ENCODE assay signal across 30 cellular contexts in the genomic region with DNA sequence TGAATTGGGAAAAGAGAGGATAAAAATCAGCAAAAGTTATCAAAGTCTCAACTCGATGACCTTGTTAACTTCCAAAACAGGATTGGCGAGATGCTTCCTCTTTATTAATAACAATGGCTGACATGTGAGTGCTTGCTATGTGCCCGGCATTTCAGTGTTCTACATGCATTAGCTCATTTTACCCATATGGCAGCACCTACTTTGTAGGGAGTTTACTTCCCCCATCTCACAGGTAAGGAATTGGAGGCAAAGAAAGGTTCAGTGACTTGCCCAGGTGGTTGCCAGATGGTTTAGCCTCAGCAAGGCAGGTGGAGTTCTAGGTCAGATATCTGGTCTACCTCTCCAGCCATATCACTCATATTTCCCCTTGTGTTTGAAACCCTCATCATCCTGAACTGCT. TPM values are rescaled to one million over a fixed set of nuclear protein-coding genes. Genes with fewer than 3 reads are reported as not detected.
"Had no signal": no experiment of that assay in that cellular context is flagged by ENCODE, and none has a peak within 500 bp of the region (broad histone marks: within the 10 kb centered on the region; RNA-seq: fewer than 3 reads in every experiment).

No MANE protein-coding gene starts in this region.

- H3K36me3 ChIP-seq: Peyer's patch, SJSA1 had no signal

- FAIRE-seq: TTC549 had no signal

- H3K4me1 ChIP-seq: Peyer's patch, SJSA1 had no signal

- H3K36me3 Mint-ChIP-seq: activated naive CD4-positive, alpha-beta T cell treated with anti-CD3 and anti-CD28 coated beads, Interleukin-2, amount 50 U/mL, for 72 hours; brain had no signal

- H3K9me3 ChIP-seq: Peyer's patch, SJSA1, SK-N-SH had no signal

- H3K27me3 ChIP-seq: Peyer's patch had no signal

- H3K4me1 Mint-ChIP-seq: activated CD4-positive, alpha-beta T cell treated with anti-CD3 and anti-CD28 coated beads, Interleukin-2, amount 10 ng/mL, durations not matched to agents 24 days and 14 days; brain had no signal

- H3K4me3 Mint-ChIP-seq: activated CD4-positive, alpha-beta T cell treated with anti-CD3 and anti-CD28 coated beads, Interleukin-2, amount 10 ng/mL, durations not matched to agents 24 days and 14 days; activated CD8-positive, alpha-beta T cell treated with anti-CD3 and anti-CD28 coated beads, Interleukin-2, amount 10 ng/mL, durations not matched to agents 7 days and 5 days; activated naive CD4-positive, alpha-beta T cell treated with anti-CD3 and anti-CD28 coated beads for 36 hours; activated T-cell treated with anti-CD3 and anti-CD28 coated beads, Interleukin-2, amount 50 U/mL, for 24 hours; brain; T-helper 1 cell treated with Interleukin-12 subunit alpha and Interleukin-12 subunit beta and Interleukin-4 antibody, amounts not matched to agents 30 μg/mL and 1 μg/mL, for 36 hours; T-helper 2 cell treated with Interferon-gamma antibody and Interleukin-4, amounts not matched to agents 5 μg/mL and 100 μg/mL, for 36 hours had no signal

- DNase-seq: activated CD4-positive, alpha-beta T cell treated with anti-CD3 and anti-CD28 coated beads, Interleukin-2, amount 10 ng/mL, durations not matched to agents 24 days and 14 days; activated CD4-positive, alpha-beta T cell treated with anti-CD3 and anti-CD28 coated beads, Interleukin-2, amount 50 U/mL, for 4 hours; activated CD8-positive, alpha-beta T cell treated with anti-CD3 and anti-CD28 coated beads, Interleukin-2, amount 10 ng/mL, durations not matched to agents 7 days and 5 days; activated gamma-delta T cell treated with Interleukin-2 at 50 U/mL for 16 hours; activated naive CD4-positive, alpha-beta T cell treated with anti-CD3 and anti-CD28 coated beads for 36 hours; activated T-cell treated with anti-CD3 and anti-CD28 coated beads, Interleukin-2, amount 50 U/mL, for 24 hours; anterior cingulate cortex; NCI-H1092 treated with DMSO at 0.1 percent for 48 hours; NCI-H1417; NCI-H146; NCI-H187; NCI-H2029 treated with DMSO at 0.1 percent for 48 hours; NCI-H2107; NCI-H446; NCI-H510A treated with DMSO at 0.1 percent for 48 hours; NCI-H69; NCI-H82; NK-92 treated with Interleukin-12 subunit alpha and Interleukin-12 subunit beta, amount 100 ng/mL, for 24 hours; PC-3; RPMI8226; SHP77 treated with DMSO at 0.1 percent for 48 hours; SK-N-SH had no signal

- H3K9ac ChIP-seq: KMS-11, SK-N-SH had no signal

- H3K4me3 ChIP-seq: Peyer's patch, SJSA1 had no signal

- H3K9me3 Mint-ChIP-seq: activated CD4-positive, alpha-beta T cell treated with anti-CD3 and anti-CD28 coated beads, Interleukin-2, amount 10 ng/mL, durations not matched to agents 24 days and 14 days; activated naive CD4-positive, alpha-beta T cell treated with anti-CD3 and anti-CD28 coated beads for 36 hours; activated naive CD4-positive, alpha-beta T cell treated with anti-CD3 and anti-CD28 coated beads, Interleukin-2, amount 50 U/mL, for 72 hours; activated T-cell treated with anti-CD3 and anti-CD28 coated beads, Interleukin-2, amount 50 U/mL, for 24 hours; brain; T-helper 1 cell treated with Interleukin-12 subunit alpha and Interleukin-12 subunit beta and Interleukin-4 antibody, amounts not matched to agents 30 μg/mL and 1 μg/mL, for 36 hours; T-helper 2 cell treated with Interferon-gamma antibody and Interleukin-4, amounts not matched to agents 5 μg/mL and 100 μg/mL, for 36 hours had no signal

- H3K4me2 ChIP-seq: KMS-11, SK-N-SH had no signal

- H3K27ac Mint-ChIP-seq: activated CD4-positive, alpha-beta T cell treated with anti-CD3 and anti-CD28 coated beads, Interleukin-2, amount 10 ng/mL, durations not matched to agents 24 days and 14 days; activated CD8-positive, alpha-beta T cell treated with anti-CD3 and anti-CD28 coated beads, Interleukin-2, amount 10 ng/mL, durations not matched to agents 7 days and 5 days; activated naive CD4-positive, alpha-beta T cell treated with anti-CD3 and anti-CD28 coated beads for 36 hours; activated naive CD4-positive, alpha-beta T cell treated with anti-CD3 and anti-CD28 coated beads, Interleukin-2, amount 50 U/mL, for 72 hours; activated T-cell treated with anti-CD3 and anti-CD28 coated beads, Interleukin-2, amount 50 U/mL, for 24 hours; brain; T-helper 1 cell treated with Interleukin-12 subunit alpha and Interleukin-12 subunit beta and Interleukin-4 antibody, amounts not matched to agents 30 μg/mL and 1 μg/mL, for 36 hours; T-helper 2 cell treated with Interferon-gamma antibody and Interleukin-4, amounts not matched to agents 5 μg/mL and 100 μg/mL, for 36 hours had no signal

- H3K27ac ChIP-seq: KMS-11, Peyer's patch, SJSA1 had no signal

- ATAC-seq: activated CD8-positive, alpha-beta T cell treated with anti-CD3 and anti-CD28 coated beads, Interleukin-2, amount 10 ng/mL, durations not matched to agents 7 days and 5 days; activated naive CD4-positive, alpha-beta T cell treated with anti-CD3 and anti-CD28 coated beads, Interleukin-2, amount 50 U/mL, for 72 hours; PC-3 had no signal

RNA-seq across cellular contexts. Expression of gene TFCP2L1, which starts 12.4 kb away (rescaled TPM):
- total RNA-seq: activated CD4-positive, alpha-beta T cell treated with anti-CD3 and anti-CD28 coated beads, Interleukin-2, amount 10 ng/mL, durations not matched to agents 24 days and 14 days; SJSA1 had no signal
- polyA plus RNA-seq: SK-N-SH had no signal
